Comparison of ENCODE assay signal across 12 cellular contexts in the genomic region with DNA sequence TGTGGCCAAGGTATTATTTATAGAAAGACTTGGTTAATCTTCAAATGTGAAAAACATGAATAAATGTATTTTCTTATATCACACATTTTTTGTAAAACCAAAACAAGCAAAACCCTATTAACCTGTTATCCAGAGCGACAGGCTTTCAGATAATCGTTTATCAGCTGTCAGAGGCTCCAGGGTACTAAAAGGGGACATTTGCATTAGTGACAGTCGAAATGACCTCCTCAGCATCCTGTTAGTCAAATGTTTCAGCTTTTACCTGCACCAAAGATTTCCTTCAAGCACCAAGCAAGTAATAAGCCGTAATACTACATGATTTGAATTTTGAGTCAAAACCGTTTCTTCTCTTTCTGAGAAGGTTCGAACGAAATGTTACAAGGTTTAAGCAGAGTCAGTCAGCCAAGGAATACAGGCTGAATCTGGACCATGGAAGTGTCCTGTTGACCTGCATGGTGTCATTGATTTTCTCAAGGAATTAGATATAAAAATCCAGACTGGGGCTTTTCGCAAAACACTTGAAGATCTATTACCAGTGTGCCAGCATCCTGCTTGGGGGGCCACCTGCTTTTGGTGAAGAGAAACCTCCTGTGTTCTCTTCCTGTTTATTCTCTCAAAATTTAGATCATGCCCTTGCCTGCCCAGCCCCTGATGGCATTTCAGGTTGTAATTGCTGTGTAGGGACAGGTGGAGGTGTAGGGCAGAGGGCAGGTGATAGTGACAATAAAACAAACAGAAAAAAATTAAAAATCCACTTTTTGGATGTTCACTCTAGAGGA.
"Had no signal": no experiment of that assay in that cellular context is flagged by ENCODE, and none has a peak within 500 bp of the region (broad histone marks: within the 10 kb centered on the region; RNA-seq: fewer than 3 reads in every experiment).

No MANE protein-coding gene starts in this region.

- H3K4me1 ChIP-seq: esophagus muscularis mucosa, upper lobe of left lung had no signal

- H3K27ac ChIP-seq: brain microvascular endothelial cell, esophagus muscularis mucosa, upper lobe of left lung had no signal

- H3K27ac Mint-ChIP-seq: activated CD4-positive, alpha-beta memory T cell treated with anti-CD3 and anti-CD28 coated beads for 36 hours; activated naive CD8-positive, alpha-beta T cell treated with anti-CD3 and anti-CD28 coated beads for 36 hours; nephron had no signal

- H3K9me3 ChIP-seq: esophagus muscularis mucosa, upper lobe of left lung had no signal

- DNase-seq: activated CD4-positive, alpha-beta memory T cell treated with anti-CD3 and anti-CD28 coated beads for 36 hours; activated gamma-delta T cell treated with Interleukin-2 at 50 U/mL for 16 hours; activated naive CD8-positive, alpha-beta T cell treated with anti-CD3 and anti-CD28 coated beads for 36 hours; activated T-cell treated with anti-CD3 and anti-CD28 coated beads, Interleukin-2, amount 50 U/mL, for 4 hours; brain microvascular endothelial cell; glutamatergic neuron; stimulated activated CD4-positive, alpha-beta T cell treated with anti-CD3 and anti-CD28 coated beads, Interleukin-12 subunit alpha, Interleukin-12 subunit beta, amount 100 ng/mL, for 4 hours; stimulated activated naive CD4-positive, alpha-beta T cell treated with Interleukin-2 at 50 U/mL for 16 hours; upper lobe of left lung had no signal

- H3K4me1 Mint-ChIP-seq: activated naive CD8-positive, alpha-beta T cell treated with anti-CD3 and anti-CD28 coated beads for 36 hours; nephron had no signal

- H3K27me3 ChIP-seq: brain microvascular endothelial cell, esophagus muscularis mucosa, upper lobe of left lung had no signal

- H3K4me3 Mint-ChIP-seq: activated CD4-positive, alpha-beta memory T cell treated with anti-CD3 and anti-CD28 coated beads for 36 hours; activated naive CD8-positive, alpha-beta T cell treated with anti-CD3 and anti-CD28 coated beads for 36 hours; activated T-cell treated with anti-CD3 and anti-CD28 coated beads, Interleukin-2, amount 50 U/mL, for 4 hours; nephron had no signal

- H3K9me3 Mint-ChIP-seq: activated CD4-positive, alpha-beta memory T cell treated with anti-CD3 and anti-CD28 coated beads for 36 hours; activated naive CD8-positive, alpha-beta T cell treated with anti-CD3 and anti-CD28 coated beads for 36 hours; activated T-cell treated with anti-CD3 and anti-CD28 coated beads, Interleukin-2, amount 50 U/mL, for 4 hours; nephron had no signal

- H3K4me3 ChIP-seq: esophagus muscularis mucosa, lung, upper lobe of left lung had no signal

- H3K36me3 Mint-ChIP-seq: activated CD4-positive, alpha-beta memory T cell treated with anti-CD3 and anti-CD28 coated beads for 36 hours; activated naive CD8-positive, alpha-beta T cell treated with anti-CD3 and anti-CD28 coated beads for 36 hours had no signal

- ATAC-seq: activated T-cell treated with anti-CD3 and anti-CD28 coated beads, Interleukin-2, amount 50 U/mL, for 4 hours had no signal

- H3K36me3 ChIP-seq: brain microvascular endothelial cell, esophagus muscularis mucosa, upper lobe of left lung had no signal
